Comparison of ENCODE assay signal across 1 cellular context in the genomic region with DNA sequence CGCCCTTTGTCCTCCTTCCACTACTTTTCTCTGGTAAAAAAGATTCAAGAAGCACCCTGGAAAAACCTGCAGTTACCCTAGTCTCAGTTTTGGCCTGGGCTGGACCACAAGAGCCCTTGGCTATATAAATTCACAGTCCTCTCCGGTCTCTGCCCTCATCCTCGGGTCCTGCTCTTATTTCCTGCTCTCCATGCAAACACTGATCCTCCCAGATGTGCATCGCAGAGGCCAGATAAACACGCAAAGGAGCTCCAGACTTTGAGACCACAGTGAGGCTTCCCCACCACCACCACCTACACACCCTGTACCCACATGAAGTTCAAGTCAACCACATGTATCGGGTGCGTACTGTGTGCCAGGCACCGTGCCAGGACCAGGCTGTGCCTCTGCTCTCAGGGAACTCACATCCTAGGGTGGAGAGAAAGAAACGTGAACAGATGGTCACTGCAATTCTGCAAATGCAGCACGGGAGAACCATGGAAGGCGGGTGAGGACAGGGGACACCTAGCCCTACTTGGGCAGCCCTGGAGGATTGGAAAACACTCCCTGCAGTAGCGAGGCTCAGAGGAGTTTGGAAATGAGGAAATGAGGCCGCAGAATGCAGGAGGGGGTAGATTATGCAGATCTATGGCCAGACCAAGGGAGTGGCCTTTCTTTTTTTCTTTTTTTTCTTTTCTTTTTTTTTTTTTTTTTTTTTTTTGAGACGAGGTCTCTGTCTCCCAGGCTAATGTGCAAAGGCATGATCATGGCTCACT.
TF ChIP-seq lines count a peak whose summit lies in the region.

No MANE protein-coding gene starts in this region.

TF ChIP-seq in endothelial cell of umbilical vein, 7 proteins besides CTCF, POLR2A, EP300 and RAD21:
- TF ChIP-seq JUN (IDR thresholded peaks at IDR 0.05; ENCODE audit: borderline replicate concordance, insufficient read depth, insufficient read length, low read depth) (no peak), GATA2 (IDR thresholded peaks at IDR 0.05; ENCODE audit: insufficient read depth, insufficient read length, low read depth, low read length) (no peak), MAX (IDR thresholded peaks at IDR 0.05; ENCODE audit: insufficient read depth, insufficient read length) (no peak), MYC (IDR thresholded peaks at IDR 0.05; ENCODE audit: low read depth, low read length) (no peak), FOS (IDR thresholded peaks at IDR 0.05; ENCODE audit: borderline replicate concordance, insufficient read depth, low read length) (no peak), EZH2 (IDR thresholded peaks at IDR 0.05; ENCODE audit: borderline replicate concordance, low read depth, low read length, severe bottlenecking) (no peak), POLR2AphosphoS5 (IDR thresholded peaks at IDR 0.05; ENCODE audit: insufficient read depth, low read depth, low read length) (no peak)
